ENCODE assay signal across 15 cellular contexts in the genomic region with DNA sequence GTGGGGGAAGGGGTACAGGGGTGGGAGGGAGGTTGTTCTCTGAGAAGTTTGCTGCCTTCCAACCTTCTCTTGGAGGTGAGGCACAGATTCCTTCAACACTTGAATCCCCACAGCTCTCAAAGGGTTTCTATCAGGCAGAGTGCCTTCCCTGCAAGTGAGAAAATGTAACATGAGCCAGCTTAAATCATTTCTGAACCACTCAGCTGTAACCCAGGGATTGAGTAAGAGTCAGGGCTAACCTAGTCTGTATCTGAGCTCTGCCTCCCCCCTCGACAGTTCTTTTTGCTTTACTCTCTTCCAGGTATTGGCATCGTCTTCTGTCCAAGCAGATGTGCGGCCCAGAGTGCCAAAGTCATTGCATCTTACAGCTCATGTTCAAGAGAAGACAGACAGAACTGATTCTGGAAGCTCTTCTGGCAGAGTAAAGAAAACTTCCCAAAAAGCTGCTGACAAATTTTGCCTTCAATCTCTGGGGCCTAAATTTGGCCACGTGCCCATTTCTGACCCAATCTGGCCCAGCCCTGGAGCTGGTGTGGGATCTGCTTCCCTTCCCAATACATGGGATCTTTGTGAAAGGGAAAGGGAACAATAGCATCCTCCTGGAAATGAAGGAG.
A peak's percentile ranks its signal among the peaks of the same experiment; 100 is the strongest.
DNase-seq lines count a peak whose midpoint lies in the region; TF ChIP-seq lines count a peak whose summit lies in the region.
"Had no signal": no experiment of that assay in that cellular context is flagged by ENCODE, and none has a peak within 500 bp of the region (broad histone marks: within the 10 kb centered on the region; RNA-seq: fewer than 3 reads in every experiment).

No MANE protein-coding gene starts in this region.

- H3K27ac Mint-ChIP-seq in MCF 10A (ENCODE audit: low read depth, unreplicated experiment) = no peak overlapping the region

- CTCF ChIA-PET in MCF 10A (lab: Yijun Ruan, JAX) (interaction anchor here (0.6 to 1.3 kb wide), 10 partner anchors 10 to 470 kb away, joined by 3 to 4 read pairs (median 3); no protein-coding TSS in a partner anchor), RWPE1 (lab: Yijun Ruan, JAX) (no interaction called here)

- H3K27me3 Mint-ChIP-seq in MCF 10A (ENCODE audit: insufficient read depth, unreplicated experiment) = no peaks in the 10 kb centered on the region

- H3K4me3 ChIP-seq in breast epithelium (no peak overlapping the region), fibroblast of pulmonary artery (replicated peaks; ENCODE audit: low read depth, low read length) (no peak overlapping the region), subcutaneous abdominal adipose tissue (ENCODE audit: low read depth in 1 of 5, low read length in 5 of 5) (no peak overlapping the region)
- H3K4me3 ChIP-seq: ascending aorta, tibial artery had no signal

- H3K27me3 ChIP-seq in breast epithelium (no peaks in the 10 kb centered on the region), subcutaneous abdominal adipose tissue (ENCODE audit: control insufficient read depth in 5 of 5, insufficient read depth in 4 of 5, low read length in 5 of 5) (no peaks in the 10 kb centered on the region)
- H3K27me3 ChIP-seq: ascending aorta, tibial artery had no signal

- no peak overlapping the region for H3K4me3 Mint-ChIP-seq in MCF 10A (ENCODE audit: unreplicated experiment)

- H3K4me1 ChIP-seq in breast epithelium (peaks cover 0 to 3% of the 10 kb centered on the region in 2 donors), subcutaneous abdominal adipose tissue (ENCODE audit: control insufficient read depth in 5 of 5, insufficient read depth in 5 of 5, low read length in 5 of 5) (peaks cover 22 to 59% (median 55%) of the 10 kb centered on the region in 5 donors)

- DNase-seq in MCF 10A (ENCODE audit: unreplicated experiment) (peak; percentile 48), breast epithelium (ENCODE audit: low spot score in 2 of 2) (no peak), RWPE1 (ENCODE audit: low spot score) (no peak), fibroblast of pulmonary artery (ENCODE audit: low read depth) (peak; percentile 33), GM19240 (ENCODE audit: insufficient read length, low spot score) (no peak), UCSD-AML1 (lab: John Stamatoyannopoulos, UW; ENCODE audit: unreplicated experiment) (no peak), SW480 (ENCODE audit: low spot score) (no peak)
- DNase-seq: activated CD4-positive, alpha-beta T cell treated with anti-CD3 and anti-CD28 coated beads, Interleukin-2, amount 50 U/mL, for 4 hours; NCI-H1048; NCI-H526; RPMI8226; T-helper 9 cell had no signal

- no peaks in the 10 kb centered on the region for H3K36me3 Mint-ChIP-seq in MCF 10A (ENCODE audit: insufficient read depth, unreplicated experiment)

- TF ChIP-seq CTCF in MCF 10A (IDR thresholded peaks at IDR 0.05; ENCODE audit: unreplicated experiment) (no peak), breast epithelium (IDR thresholded peaks at IDR 0.05) (no peak), RWPE1 (conservative IDR thresholded peaks at IDR 0.05; ENCODE audit: low read depth) (no peak), fibroblast of pulmonary artery (IDR thresholded peaks at IDR 0.05; ENCODE audit: low read length, missing control alignments) (no peak)

- no peak overlapping the region for H3K9ac ChIP-seq in subcutaneous abdominal adipose tissue (ENCODE audit: low read length in 5 of 5)

- peaks cover 56% of the 10 kb centered on the region for H3K4me1 Mint-ChIP-seq in MCF 10A (ENCODE audit: insufficient read depth, unreplicated experiment)

- TF ChIP-seq POLR2A in breast epithelium (IDR thresholded peaks at IDR 0.05) = no peak

- intact Hi-C loops in MCF 10A (cut with micrococcal nuclease) (loop anchor here (5.0 kb wide), 4 partner anchors 58 to 302 kb away; no protein-coding TSS in a partner anchor), breast epithelium (cut with DNase I; ENCODE audit: low total_unique reads) (no loop called here)

- H3K9me3 ChIP-seq in breast epithelium (no peaks in the 10 kb centered on the region), subcutaneous abdominal adipose tissue (ENCODE audit: control insufficient read depth in 5 of 5, low read length in 5 of 5) (no peaks in the 10 kb centered on the region)
- H3K9me3 ChIP-seq: ascending aorta, tibial artery had no signal

- BruUV-seq in MCF 10A (replicated peaks; lab: Mats Ljungman, UMichigan) = no TSS peak

- no peak overlapping the region for H3K27ac ChIP-seq in breast epithelium
- H3K27ac ChIP-seq in RWPE1 = peak overlapping the region; percentile 90
- peak overlapping the region; percentile 52 for H3K27ac ChIP-seq in subcutaneous abdominal adipose tissue (ENCODE audit: low read depth, low read length)
- H3K27ac ChIP-seq: ascending aorta, tibial artery had no signal

- no peaks in the 10 kb centered on the region for H3K9me3 Mint-ChIP-seq in MCF 10A (ENCODE audit: unreplicated experiment)

- POLR2A ChIA-PET in MCF 10A (lab: Yijun Ruan, JAX) (interaction anchor here (0.7 to 1.7 kb wide), 3 partner anchors 10 to 663 kb away, joined by 3 read pairs; no protein-coding TSS in a partner anchor), RWPE1 (lab: Yijun Ruan, JAX; ENCODE audit: low non-redundant PET) (no interaction called here)

- H3K36me3 ChIP-seq in breast epithelium (no peaks in the 10 kb centered on the region), subcutaneous abdominal adipose tissue (ENCODE audit: control insufficient read depth in 5 of 5, insufficient read depth in 5 of 5, low read length in 5 of 5) (no peaks in the 10 kb centered on the region)
- H3K36me3 ChIP-seq: ascending aorta, tibial artery had no signal

Comparison
In these comparisons a context has a peak if more than half of its experiments do, and no peak if none do; other contexts are left out.
1. DNase-seq: peak in MCF 10A (single experiment) and fibroblast of pulmonary artery (single experiment); none in breast epithelium (0 of 2), RWPE1 (single experiment), GM19240 (single experiment), UCSD-AML1 (single experiment) and SW480 (single experiment).
2. H3K27ac ChIP-seq: peak in RWPE1 (single experiment) and subcutaneous abdominal adipose tissue (single experiment); none in breast epithelium (0 of 2).